11 cellular contexts compared by ENCODE assay signal in the genomic region with DNA sequence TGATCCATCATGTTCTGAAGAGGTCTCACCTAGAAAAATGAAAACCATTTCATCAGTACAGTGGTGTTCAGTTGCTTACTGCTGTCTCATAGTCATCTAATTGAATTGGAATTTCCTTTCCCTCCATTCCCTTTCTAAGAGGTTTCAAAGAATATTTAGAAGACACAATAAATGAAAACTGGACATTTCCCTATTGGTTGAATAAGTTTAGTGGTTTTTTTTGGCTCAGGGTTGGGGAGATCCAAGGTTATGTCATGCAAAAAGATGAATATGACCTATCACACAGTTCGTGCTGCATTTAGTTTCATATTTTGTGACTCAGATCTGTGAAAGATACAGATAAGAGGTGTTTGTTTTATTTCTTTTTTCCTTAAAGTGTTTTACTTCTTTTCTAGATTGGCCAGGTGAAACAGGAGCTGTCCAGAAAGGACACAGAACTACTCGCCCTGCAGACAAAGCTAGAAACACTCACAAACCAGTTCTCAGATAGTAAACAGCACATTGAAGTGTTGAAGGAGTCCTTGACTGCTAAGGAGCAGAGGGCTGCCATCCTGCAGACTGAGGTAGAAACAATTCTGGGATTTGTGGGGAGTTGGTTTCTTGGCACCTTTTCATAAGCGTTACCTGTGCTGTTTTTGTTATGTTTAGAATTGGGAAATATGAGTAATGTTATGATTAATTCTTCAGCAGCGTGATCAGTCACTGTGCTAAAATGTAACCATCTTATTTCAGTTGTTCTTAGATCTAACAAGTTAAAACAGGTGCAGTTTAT.
A peak's percentile ranks its signal among the peaks of the same experiment; 100 is the strongest.
DNase-seq lines count a peak whose midpoint lies in the region; ATAC-seq and TF ChIP-seq lines count a peak whose summit lies in the region.
"Had no signal": no experiment of that assay in that cellular context is flagged by ENCODE, and none has a peak within 500 bp of the region (broad histone marks: within the 10 kb centered on the region; RNA-seq: fewer than 3 reads in every experiment).

No MANE protein-coding gene starts in this region.

- POLR2A ChIA-PET in HEK293 (lab: Yijun Ruan, JAX), result no interaction called here

- ATAC-seq in HG02840 (IDR thresholded peaks at IDR 0.05; ENCODE audit: low FRiP score, unreplicated experiment) (no peak), GM18520 (IDR thresholded peaks at IDR 0.05; ENCODE audit: unreplicated experiment) (no peak)
- ATAC-seq: stimulated activated memory B cell treated with anti-CD40 and anti-IgM and Interleukin-4, amounts not matched to agents 10 μg/mL and 1 μg/mL and 100 μg/mL, for 72 hours had no signal

- H3K9me3 ChIP-seq in HEK293 (ENCODE audit: control insufficient read depth, insufficient read depth, low read depth, low read length) (no peaks in the 10 kb centered on the region), ascending aorta (no peaks in the 10 kb centered on the region)

- H3K4me3 ChIP-seq in HEK293 (ENCODE audit: low read depth, low read length) (no peak overlapping the region), ascending aorta (no peak overlapping the region)

- CTCF ChIA-PET in HEK293 (lab: Yijun Ruan, JAX), result interaction anchor here (0.6 to 5.6 kb wide), 5 partner anchors 11 to 706 kb away, joined by 3 to 196 read pairs (median 3); no protein-coding TSS in a partner anchor

- no peaks in the 10 kb centered on the region for H3K4me1 ChIP-seq in HEK293 (ENCODE audit: control insufficient read depth, insufficient read depth, low read length)
- H3K4me1 ChIP-seq in ascending aorta, result no peaks in the 10 kb centered on the region

- no peaks in the 10 kb centered on the region for H3K27me3 ChIP-seq in ascending aorta

- peak; percentile 45 for DNase-seq in AG08395 (ENCODE audit: low spot score)
- DNase-seq in amniotic stem cell (lab: John Stamatoyannopoulos, UW), result peak; percentile 27
- DNase-seq in kidney glomerular epithelial cell (lab: John Stamatoyannopoulos, UW), result peak; percentile 10
- no peak for DNase-seq in ascending aorta (ENCODE audit: low spot score in 2 of 2)
- DNase-seq in hippocampal formation (lab: John Stamatoyannopoulos, UW), result no peak
- DNase-seq: CD4-positive, alpha-beta T cell; NCI-H510A treated with DMSO at 0.1 percent for 48 hours had no signal

- peaks cover 0 to 8% of the 10 kb centered on the region in 2 experiments; a peak in 2 of 3 replicates for H3K36me3 ChIP-seq in HEK293 (ENCODE audit: control insufficient read depth in 2 of 2, insufficient read depth in 1 of 2, low read length in 2 of 2)
- H3K36me3 ChIP-seq in ascending aorta, result peaks cover 3 to 14% of the 10 kb centered on the region in 2 donors

- TF ChIP-seq CTCF in HEK293 (tag by site-specific recombination; IDR thresholded peaks at IDR 0.05), result no peak
- no peak for TF ChIP-seq CTCF in ascending aorta (IDR thresholded peaks at IDR 0.05)

- intact Hi-C loops in ascending aorta (cut with DNase I), result no loop called here

- no peak overlapping the region for H3K27ac ChIP-seq in HEK293 (ENCODE audit: extremely low read depth, low read depth, low read length)
- no peak overlapping the region for H3K27ac ChIP-seq in ascending aorta

TF ChIP-seq in HEK293, 187 proteins besides CTCF, POLR2A, EP300 and RAD21:
- no peak for TF ChIP-seq KLF7 (tag by site-specific recombination; IDR thresholded peaks at IDR 0.05; ENCODE audit: borderline replicate concordance)
- TF ChIP-seq ZNF10 (tag by site-specific recombination; IDR thresholded peaks at IDR 0.05), result peak; percentile 16; the same call in 1 of the 2 replicates
- TF ChIP-seq, protein P1, sequence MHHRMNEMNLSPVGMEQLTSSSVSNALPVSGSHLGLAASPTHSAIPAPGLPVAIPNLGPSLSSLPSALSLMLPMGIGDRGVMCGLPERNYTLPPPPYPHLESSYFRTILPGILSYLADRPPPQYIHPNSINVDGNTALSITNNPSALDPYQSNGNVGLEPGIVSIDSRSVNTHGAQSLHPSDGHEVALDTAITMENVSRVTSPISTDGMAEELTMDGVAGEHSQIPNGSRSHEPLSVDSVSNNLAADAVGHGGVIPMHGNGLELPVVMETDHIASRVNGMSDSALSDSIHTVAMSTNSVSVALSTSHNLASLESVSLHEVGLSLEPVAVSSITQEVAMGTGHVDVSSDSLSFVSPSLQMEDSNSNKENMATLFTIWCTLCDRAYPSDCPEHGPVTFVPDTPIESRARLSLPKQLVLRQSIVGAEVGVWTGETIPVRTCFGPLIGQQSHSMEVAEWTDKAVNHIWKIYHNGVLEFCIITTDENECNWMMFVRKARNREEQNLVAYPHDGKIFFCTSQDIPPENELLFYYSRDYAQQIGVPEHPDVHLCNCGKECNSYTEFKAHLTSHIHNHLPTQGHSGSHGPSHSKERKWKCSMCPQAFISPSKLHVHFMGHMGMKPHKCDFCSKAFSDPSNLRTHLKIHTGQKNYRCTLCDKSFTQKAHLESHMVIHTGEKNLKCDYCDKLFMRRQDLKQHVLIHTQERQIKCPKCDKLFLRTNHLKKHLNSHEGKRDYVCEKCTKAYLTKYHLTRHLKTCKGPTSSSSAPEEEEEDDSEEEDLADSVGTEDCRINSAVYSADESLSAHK (tag by site-specific recombination; IDR thresholded peaks at IDR 0.05), result 0 out of 2 replicates have a peak, but pooled peaks have one; percentile 19
- TF ChIP-seq, protein P2, sequence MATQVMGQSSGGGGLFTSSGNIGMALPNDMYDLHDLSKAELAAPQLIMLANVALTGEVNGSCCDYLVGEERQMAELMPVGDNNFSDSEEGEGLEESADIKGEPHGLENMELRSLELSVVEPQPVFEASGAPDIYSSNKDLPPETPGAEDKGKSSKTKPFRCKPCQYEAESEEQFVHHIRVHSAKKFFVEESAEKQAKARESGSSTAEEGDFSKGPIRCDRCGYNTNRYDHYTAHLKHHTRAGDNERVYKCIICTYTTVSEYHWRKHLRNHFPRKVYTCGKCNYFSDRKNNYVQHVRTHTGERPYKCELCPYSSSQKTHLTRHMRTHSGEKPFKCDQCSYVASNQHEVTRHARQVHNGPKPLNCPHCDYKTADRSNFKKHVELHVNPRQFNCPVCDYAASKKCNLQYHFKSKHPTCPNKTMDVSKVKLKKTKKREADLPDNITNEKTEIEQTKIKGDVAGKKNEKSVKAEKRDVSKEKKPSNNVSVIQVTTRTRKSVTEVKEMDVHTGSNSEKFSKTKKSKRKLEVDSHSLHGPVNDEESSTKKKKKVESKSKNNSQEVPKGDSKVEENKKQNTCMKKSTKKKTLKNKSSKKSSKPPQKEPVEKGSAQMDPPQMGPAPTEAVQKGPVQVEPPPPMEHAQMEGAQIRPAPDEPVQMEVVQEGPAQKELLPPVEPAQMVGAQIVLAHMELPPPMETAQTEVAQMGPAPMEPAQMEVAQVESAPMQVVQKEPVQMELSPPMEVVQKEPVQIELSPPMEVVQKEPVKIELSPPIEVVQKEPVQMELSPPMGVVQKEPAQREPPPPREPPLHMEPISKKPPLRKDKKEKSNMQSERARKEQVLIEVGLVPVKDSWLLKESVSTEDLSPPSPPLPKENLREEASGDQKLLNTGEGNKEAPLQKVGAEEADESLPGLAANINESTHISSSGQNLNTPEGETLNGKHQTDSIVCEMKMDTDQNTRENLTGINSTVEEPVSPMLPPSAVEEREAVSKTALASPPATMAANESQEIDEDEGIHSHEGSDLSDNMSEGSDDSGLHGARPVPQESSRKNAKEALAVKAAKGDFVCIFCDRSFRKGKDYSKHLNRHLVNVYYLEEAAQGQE (tag by site-specific recombination; IDR thresholded peaks at IDR 0.05), result peak; percentile 42; the same call in 1 of the 2 replicates
- TF ChIP-seq ZSCAN23 (tag by site-specific recombination; IDR thresholded peaks at IDR 0.05), result no peak
- TF ChIP-seq, protein P3, sequence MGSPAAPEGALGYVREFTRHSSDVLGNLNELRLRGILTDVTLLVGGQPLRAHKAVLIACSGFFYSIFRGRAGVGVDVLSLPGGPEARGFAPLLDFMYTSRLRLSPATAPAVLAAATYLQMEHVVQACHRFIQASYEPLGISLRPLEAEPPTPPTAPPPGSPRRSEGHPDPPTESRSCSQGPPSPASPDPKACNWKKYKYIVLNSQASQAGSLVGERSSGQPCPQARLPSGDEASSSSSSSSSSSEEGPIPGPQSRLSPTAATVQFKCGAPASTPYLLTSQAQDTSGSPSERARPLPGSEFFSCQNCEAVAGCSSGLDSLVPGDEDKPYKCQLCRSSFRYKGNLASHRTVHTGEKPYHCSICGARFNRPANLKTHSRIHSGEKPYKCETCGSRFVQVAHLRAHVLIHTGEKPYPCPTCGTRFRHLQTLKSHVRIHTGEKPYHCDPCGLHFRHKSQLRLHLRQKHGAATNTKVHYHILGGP (tag by site-specific recombination; IDR thresholded peaks at IDR 0.05), result peak; percentile 51; the same call in 1 of the 2 replicates
- TF ChIP-seq ZNF121 (tag by site-specific recombination; IDR thresholded peaks at IDR 0.05), result no peak
- no peak for TF ChIP-seq ZNF555 (tag by site-specific recombination; conservative IDR thresholded peaks at IDR 0.05)
- TF ChIP-seq, protein P4, sequence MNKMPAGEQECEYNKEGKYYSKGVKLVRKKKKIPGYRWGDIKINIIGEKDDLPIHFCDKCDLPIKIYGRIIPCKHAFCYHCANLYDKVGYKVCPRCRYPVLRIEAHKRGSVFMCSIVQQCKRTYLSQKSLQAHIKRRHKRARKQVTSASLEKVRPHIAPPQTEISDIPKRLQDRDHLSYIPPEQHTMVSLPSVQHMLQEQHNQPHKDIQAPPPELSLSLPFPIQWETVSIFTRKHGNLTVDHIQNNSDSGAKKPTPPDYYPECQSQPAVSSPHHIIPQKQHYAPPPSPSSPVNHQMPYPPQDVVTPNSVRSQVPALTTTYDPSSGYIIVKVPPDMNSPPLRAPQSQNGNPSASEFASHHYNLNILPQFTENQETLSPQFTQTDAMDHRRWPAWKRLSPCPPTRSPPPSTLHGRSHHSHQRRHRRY (tag by site-specific recombination; IDR thresholded peaks at IDR 0.05), result no peak
- no peak for TF ChIP-seq HOXC10 (CRISPR knock-in tag; IDR thresholded peaks at IDR 0.05)
- 0 out of 2 replicates have a peak, but pooled peaks have one; percentile 14 for TF ChIP-seq ZEB2 (tag by site-specific recombination; IDR thresholded peaks at IDR 0.05)
- TF ChIP-seq, protein P5, sequence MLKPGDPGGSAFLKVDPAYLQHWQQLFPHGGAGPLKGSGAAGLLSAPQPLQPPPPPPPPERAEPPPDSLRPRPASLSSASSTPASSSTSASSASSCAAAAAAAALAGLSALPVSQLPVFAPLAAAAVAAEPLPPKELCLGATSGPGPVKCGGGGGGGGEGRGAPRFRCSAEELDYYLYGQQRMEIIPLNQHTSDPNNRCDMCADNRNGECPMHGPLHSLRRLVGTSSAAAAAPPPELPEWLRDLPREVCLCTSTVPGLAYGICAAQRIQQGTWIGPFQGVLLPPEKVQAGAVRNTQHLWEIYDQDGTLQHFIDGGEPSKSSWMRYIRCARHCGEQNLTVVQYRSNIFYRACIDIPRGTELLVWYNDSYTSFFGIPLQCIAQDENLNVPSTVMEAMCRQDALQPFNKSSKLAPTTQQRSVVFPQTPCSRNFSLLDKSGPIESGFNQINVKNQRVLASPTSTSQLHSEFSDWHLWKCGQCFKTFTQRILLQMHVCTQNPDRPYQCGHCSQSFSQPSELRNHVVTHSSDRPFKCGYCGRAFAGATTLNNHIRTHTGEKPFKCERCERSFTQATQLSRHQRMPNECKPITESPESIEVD (tag by site-specific recombination; IDR thresholded peaks at IDR 0.05), result peak; percentile 76
- TF ChIP-seq PRDM1 (tag by site-specific recombination; IDR thresholded peaks at IDR 0.05), result peak; percentile 56; the same call in 1 of the 2 replicates

Comparison
In these comparisons a context has a peak if more than half of its experiments do, and no peak if none do; other contexts are left out.
1. DNase-seq: peak in AG08395 (single experiment), amniotic stem cell (single experiment) and kidney glomerular epithelial cell (single experiment); none in ascending aorta (0 of 2) and hippocampal formation (0 of 2).